Comparison of ENCODE assay signal across 8 cellular contexts in the genomic region with DNA sequence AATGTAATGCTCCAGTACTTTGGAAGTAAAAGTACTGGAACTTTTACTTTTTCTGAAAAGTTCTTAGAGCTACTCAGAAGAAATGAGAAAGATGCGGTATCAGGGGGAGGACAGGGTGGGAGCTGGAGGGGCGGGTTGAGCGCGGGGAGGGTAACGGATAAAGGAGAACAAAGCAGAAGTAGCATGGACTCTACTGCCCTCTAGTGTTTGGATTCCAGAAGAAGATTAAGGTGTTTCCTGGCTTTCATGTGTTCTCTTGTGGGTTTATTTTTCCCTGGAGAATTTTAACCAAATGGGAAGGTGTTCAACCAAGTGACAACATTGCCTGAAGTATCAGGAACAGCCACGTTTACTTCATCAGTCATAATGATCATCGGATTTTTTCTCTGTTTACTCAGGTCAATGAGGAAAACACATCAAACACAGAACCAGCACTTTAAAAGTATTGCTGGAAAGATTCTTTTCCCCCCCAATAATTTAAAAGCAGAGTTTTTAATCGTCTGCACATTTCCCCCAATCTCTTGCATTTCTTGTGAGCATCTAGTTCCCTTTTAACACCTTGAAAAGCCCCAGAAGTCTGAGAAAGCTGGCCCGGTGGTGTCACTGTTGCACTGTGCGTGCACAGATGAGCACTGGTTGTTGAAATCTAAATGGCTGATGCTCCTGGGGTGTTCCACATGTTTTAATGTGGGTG.
DNase-seq lines count a peak whose midpoint lies in the region; ATAC-seq and TF ChIP-seq lines count a peak whose summit lies in the region.

No MANE protein-coding gene starts in this region.

- no peaks in the 10 kb centered on the region for H3K36me3 Mint-ChIP-seq in nephron (ENCODE audit: low read depth)
- no peaks in the 10 kb centered on the region for H3K36me3 Mint-ChIP-seq in stimulated activated effector memory CD8-positive, alpha-beta T cell treated with anti-CD3 and anti-CD28 coated beads, Interleukin-12 subunit alpha, Interleukin-12 subunit beta, amount 100 ng/mL, for 72 hours

- peaks cover 17% of the 10 kb centered on the region for H3K4me1 Mint-ChIP-seq in nephron
- no peaks in the 10 kb centered on the region for H3K4me1 Mint-ChIP-seq in stimulated activated effector memory CD8-positive, alpha-beta T cell treated with anti-CD3 and anti-CD28 coated beads, Interleukin-12 subunit alpha, Interleukin-12 subunit beta, amount 100 ng/mL, for 72 hours

- no peak overlapping the region for H3K27ac ChIP-seq in Peyer's patch

- TF ChIP-seq CTCF in Peyer's patch (IDR thresholded peaks at IDR 0.05) (peak in 4 of 6 experiments; percentile 42 to 48 (median 46)), epithelial cell of proximal tubule (conservative IDR thresholded peaks at IDR 0.05; ENCODE audit: low read depth, low read length) (peak; percentile 68), nephron (IDR thresholded peaks at IDR 0.05; ENCODE audit: unreplicated experiment in 3 of 3) (peak; percentile 73 to 87 (median 86))

- ATAC-seq in GM19468 (IDR thresholded peaks at IDR 0.05; ENCODE audit: extremely low read depth, unreplicated experiment): peak; percentile 58
- no peak for ATAC-seq in HG02970 (IDR thresholded peaks at IDR 0.05; ENCODE audit: low FRiP score, unreplicated experiment)
- ATAC-seq in stimulated activated effector memory CD8-positive, alpha-beta T cell treated with anti-CD3 and anti-CD28 coated beads, Interleukin-12 subunit alpha, Interleukin-12 subunit beta, amount 100 ng/mL, for 72 hours: no peak

- peaks cover 3% of the 10 kb centered on the region for H3K27me3 Mint-ChIP-seq in nephron (ENCODE audit: low read depth)

- no peaks in the 10 kb centered on the region for H3K36me3 ChIP-seq in Peyer's patch

- no peak for TF ChIP-seq POLR2A in Peyer's patch (IDR thresholded peaks at IDR 0.05)

- no peaks in the 10 kb centered on the region for H3K4me1 ChIP-seq in Peyer's patch

- peaks cover 4% of the 10 kb centered on the region for H3K9me3 Mint-ChIP-seq in nephron
- peaks cover 18% of the 10 kb centered on the region for H3K9me3 Mint-ChIP-seq in stimulated activated effector memory CD8-positive, alpha-beta T cell treated with anti-CD3 and anti-CD28 coated beads, Interleukin-12 subunit alpha, Interleukin-12 subunit beta, amount 100 ng/mL, for 72 hours

- no peaks in the 10 kb centered on the region for H3K27me3 ChIP-seq in Peyer's patch

- H3K4me3 Mint-ChIP-seq in nephron: peak overlapping the region; percentile 52 to 79 (median 72)
- no peak overlapping the region for H3K4me3 Mint-ChIP-seq in stimulated activated effector memory CD8-positive, alpha-beta T cell treated with anti-CD3 and anti-CD28 coated beads, Interleukin-12 subunit alpha, Interleukin-12 subunit beta, amount 100 ng/mL, for 72 hours

- no peaks in the 10 kb centered on the region for H3K9me3 ChIP-seq in Peyer's patch

- no peak overlapping the region for H3K4me3 ChIP-seq in Peyer's patch
- peak overlapping the region; percentile 13 for H3K4me3 ChIP-seq in epithelial cell of proximal tubule (ENCODE audit: low read depth, low read length)

- peak overlapping the region; percentile 56 to 82 (median 77) for H3K27ac Mint-ChIP-seq in nephron
- no peak overlapping the region for H3K27ac Mint-ChIP-seq in stimulated activated effector memory CD8-positive, alpha-beta T cell treated with anti-CD3 and anti-CD28 coated beads, Interleukin-12 subunit alpha, Interleukin-12 subunit beta, amount 100 ng/mL, for 72 hours

- DNase-seq in Ammon's horn (ENCODE audit: low spot score) (peak; percentile 67), LoVo (ENCODE audit: low spot score) (peak; percentile 59), Peyer's patch (no peak), epithelial cell of proximal tubule (ENCODE audit: low read depth) (peak; percentile 12)
- no peak for DNase-seq in stimulated activated effector memory CD8-positive, alpha-beta T cell treated with anti-CD3 and anti-CD28 coated beads, Interleukin-12 subunit alpha, Interleukin-12 subunit beta, amount 100 ng/mL, for 72 hours (ENCODE audit: low spot score in 2 of 2)

Comparison
In these comparisons a context has a peak if more than half of its experiments do, and no peak if none do; other contexts are left out.
1. DNase-seq: peak in Ammon's horn (single experiment), LoVo (single experiment) and epithelial cell of proximal tubule (single experiment); none in Peyer's patch (0 of 3) and stimulated activated effector memory CD8-positive, alpha-beta T cell treated with anti-CD3 and anti-CD28 coated beads, Interleukin-12 subunit alpha, Interleukin-12 subunit beta, amount 100 ng/mL, for 72 hours (0 of 2).
2. Peak in every context shown above with its lines, with median percentiles within 50 percentile points of each other: CTCF ChIP-seq.